11 cellular contexts compared by ENCODE assay signal in genomic region chr1:204089044-204089751, GRCh38. TPM values are rescaled to one million over a fixed set of nuclear protein-coding genes. Genes with fewer than 3 reads are reported as not detected.
DNase-seq lines count a peak whose midpoint lies in the region; ATAC-seq and TF ChIP-seq lines count a peak whose summit lies in the region.
"Had no signal": no experiment of that assay in that cellular context is flagged by ENCODE, and none has a peak within 500 bp of the region (broad histone marks: within the 10 kb centered on the region; RNA-seq: fewer than 3 reads in every experiment).

No MANE protein-coding gene starts in this region.

- H4K20me1 ChIP-seq in H9 (ENCODE audit: control insufficient read depth, insufficient read depth, insufficient read length): peaks cover 4% of the 10 kb centered on the region

- no peak overlapping the region for H3K14ac ChIP-seq in H9 (ENCODE audit: insufficient read depth, low read length)

- DNase-seq in H9: no peak
- DNase-seq in right lobe of liver: no peak
- DNase-seq in DMS 273 treated with DMSO at 0.1 percent for 48 hours (lab: John Stamatoyannopoulos, UW): no peak
- DNase-seq in NCI-H1694 treated with DMSO at 0.1 percent for 48 hours (lab: John Stamatoyannopoulos, UW): no peak
- DNase-seq in GM19240 (ENCODE audit: insufficient read length, low spot score): no peak
- no peak for DNase-seq in AG08396 (ENCODE audit: low spot score)
- DNase-seq: activated T-cell treated with anti-CD3 and anti-CD28 coated beads, Interleukin-2, amount 50 U/mL, for 4 hours; DND-41; NCI-H1694 had no signal

- no CpG with 5 or more reads among the region's 15 CpGs for WGBS in H9 (ENCODE audit: extremely low coverage, insufficient read length, low lambda C conversion rate)
- WGBS in right lobe of liver (ENCODE audit: insufficient coverage, low coverage, low lambda C conversion rate, missing lambda C conversion rate): 56% methylated on average over 8 of the region's 15 CpGs

- peaks cover 5 to 9% (median 8%) of the 10 kb centered on the region in 3 experiments; a peak in 6 of 7 replicates for H3K36me3 Mint-ChIP-seq in H9 (ENCODE audit: insufficient read depth in 1 of 3, low read depth in 3 of 3)

- H3K23me2 ChIP-seq in H9 (ENCODE audit: insufficient read length, low read depth, low read length, poor library complexity, severe bottlenecking): no peaks in the 10 kb centered on the region

- TF ChIP-seq CTCF in H9 (conservative IDR thresholded peaks at IDR 0.05) (0 out of 3 replicates have a peak, but pooled peaks have one; percentile 10), right lobe of liver (IDR thresholded peaks at IDR 0.05) (no peak)

- peak overlapping the region in 1 of 2 experiments; percentile 61; a peak in 2 of 5 replicates for H3K4me3 Mint-ChIP-seq in H9
- H3K4me3 Mint-ChIP-seq: activated T-cell treated with anti-CD3 and anti-CD28 coated beads, Interleukin-2, amount 50 U/mL, for 4 hours had no signal

- no peaks in the 10 kb centered on the region; the same call in 1 of the 2 replicates for H3K27me3 Mint-ChIP-seq in H9 (ENCODE audit: low read depth)

- H3K79me1 ChIP-seq in H9 (ENCODE audit: insufficient read depth, low read depth, low read length, poor library complexity, severe bottlenecking): no peaks in the 10 kb centered on the region

- H2BK20ac ChIP-seq in H9 (ENCODE audit: low read depth, low read length, poor library complexity, severe bottlenecking): no peak overlapping the region

- H2BK12ac ChIP-seq in H9 (ENCODE audit: insufficient read length, low read depth, low read length): no peak overlapping the region

- TF ChIP-seq POLR2A in right lobe of liver (IDR thresholded peaks at IDR 0.05): no peak

- H3K4me3 ChIP-seq in duodenal mucosa (ENCODE audit: low read depth in 1 of 2, low read length in 2 of 2): no peak overlapping the region
- no peak overlapping the region for H3K4me3 ChIP-seq in right lobe of liver
- H3K4me3 ChIP-seq in skeletal muscle tissue (ENCODE audit: low read length in 3 of 3): peak overlapping the region; percentile 33 to 58 (median 54)

- H3K79me2 ChIP-seq in H9 (ENCODE audit: insufficient read depth, low read length): peaks cover 79% of the 10 kb centered on the region

- H3K9me3 ChIP-seq in H9 (ENCODE audit: control insufficient read depth, low read depth, low read length) (no peaks in the 10 kb centered on the region), duodenal mucosa (ENCODE audit: control insufficient read depth in 1 of 2, low read length in 2 of 2) (no peaks in the 10 kb centered on the region), right lobe of liver (no peaks in the 10 kb centered on the region), skeletal muscle tissue (ENCODE audit: control insufficient read depth in 3 of 3, low read length in 3 of 3) (no peaks in the 10 kb centered on the region)

- no peak overlapping the region for H4K5ac ChIP-seq in H9 (ENCODE audit: insufficient read length, low read depth, low read length)

- H3K27ac ChIP-seq in H9 (ENCODE audit: insufficient read length, low read depth, low read length) (no peak overlapping the region), duodenal mucosa (ENCODE audit: low read depth, low read length) (peak overlapping the region; percentile 52), right lobe of liver (peak overlapping the region; percentile 3 to 72 (median 43)), skeletal muscle tissue (ENCODE audit: low read depth, low read length) (peak overlapping the region; percentile 81)

- H3K4me2 ChIP-seq in H9 (ENCODE audit: insufficient read depth, insufficient read length, low read length): no peak overlapping the region

- H3K4ac ChIP-seq in H9 (ENCODE audit: low read depth, low read length): no peak overlapping the region

- no peaks in the 10 kb centered on the region for H3K27me3 ChIP-seq in H9 (ENCODE audit: insufficient read depth, low read length)
- no peaks in the 10 kb centered on the region for H3K27me3 ChIP-seq in duodenal mucosa (ENCODE audit: control insufficient read depth in 1 of 2, insufficient read depth in 2 of 2, low read length in 2 of 2)
- no peaks in the 10 kb centered on the region for H3K27me3 ChIP-seq in right lobe of liver
- no peaks in the 10 kb centered on the region for H3K27me3 ChIP-seq in skeletal muscle tissue (ENCODE audit: control insufficient read depth in 3 of 3, insufficient read depth in 3 of 3, low read length in 3 of 3)

- H3K4me1 ChIP-seq in H9 (ENCODE audit: insufficient read depth, low read length) (peaks cover 42% of the 10 kb centered on the region), duodenal mucosa (ENCODE audit: control insufficient read depth in 1 of 2, insufficient read depth in 2 of 2, low read length in 2 of 2) (peaks cover 34 to 50% of the 10 kb centered on the region in 2 donors), right lobe of liver (peaks cover 0 to 56% (median 26%) of the 10 kb centered on the region in 4 donors), skeletal muscle tissue (ENCODE audit: control insufficient read depth in 3 of 3, insufficient read depth in 3 of 3, low read length in 3 of 3) (peaks cover 61 to 68% (median 66%) of the 10 kb centered on the region in 3 donors)

- H3K9ac ChIP-seq in H9 (ENCODE audit: extremely low read depth, insufficient read length, low read length): no peak overlapping the region
- H3K9ac ChIP-seq in duodenal mucosa (ENCODE audit: low read depth in 1 of 2, low read length in 2 of 2): no peak overlapping the region
- peak overlapping the region; percentile 57 to 74 (median 58) for H3K9ac ChIP-seq in skeletal muscle tissue (ENCODE audit: low read depth in 1 of 3, low read length in 3 of 3)

- H3K18ac ChIP-seq in H9 (ENCODE audit: insufficient read length, low read depth, low read length): no peak overlapping the region

- no peak overlapping the region for H2AK5ac ChIP-seq in H9 (ENCODE audit: insufficient read length, low read length)

- ATAC-seq in right lobe of liver: peak in 1 of 4 donors; percentile 23
- ATAC-seq: activated T-cell treated with anti-CD3 and anti-CD28 coated beads, Interleukin-2, amount 50 U/mL, for 4 hours had no signal

- H2BK15ac ChIP-seq in H9 (ENCODE audit: low read depth, low read length): no peak overlapping the region

- H3K4me1 Mint-ChIP-seq in H9: peaks cover 85 to 93% of the 10 kb centered on the region in 2 experiments

- H3K56ac ChIP-seq in H9 (ENCODE audit: insufficient read length, low read depth, low read length): no peak overlapping the region

- no peaks in the 10 kb centered on the region for H3K9me3 Mint-ChIP-seq in H9
- H3K9me3 Mint-ChIP-seq: activated T-cell treated with anti-CD3 and anti-CD28 coated beads, Interleukin-2, amount 50 U/mL, for 4 hours had no signal

- intact Hi-C loops in right lobe of liver (cut with DNase I): no loop called here

- H4K8ac ChIP-seq in H9 (replicated peaks; ENCODE audit: insufficient read length, low read depth, low read length): no peak overlapping the region

- H2AFZ ChIP-seq in H9 (ENCODE audit: low read length): no peak overlapping the region

- no peak overlapping the region for H2BK120ac ChIP-seq in H9 (ENCODE audit: low read depth, low read length, poor library complexity, severe bottlenecking)

- H2BK5ac ChIP-seq in H9 (ENCODE audit: insufficient read length, low read length): no peak overlapping the region

- peak overlapping the region; percentile 61 to 88 (median 75) for H3K27ac Mint-ChIP-seq in H9

- no peak overlapping the region for H4K91ac ChIP-seq in H9 (ENCODE audit: insufficient read length, low read depth, low read length)

- H3K23ac ChIP-seq in H9 (ENCODE audit: insufficient read length, low read depth, low read length): no peak overlapping the region

- no peaks in the 10 kb centered on the region for H3K36me3 ChIP-seq in duodenal mucosa (ENCODE audit: control insufficient read depth in 1 of 2, insufficient read depth in 2 of 2, low read length in 2 of 2)
- no peaks in the 10 kb centered on the region for H3K36me3 ChIP-seq in right lobe of liver
- H3K36me3 ChIP-seq in skeletal muscle tissue (ENCODE audit: control insufficient read depth in 3 of 3, insufficient read depth in 3 of 3, low read length in 3 of 3): no peaks in the 10 kb centered on the region

- H3T11ph ChIP-seq in H9 (ENCODE audit: low read length): no peak overlapping the region

RNA-seq across cellular contexts. Expression of gene SOX13, which starts 16.3 kb away (rescaled TPM):
- total RNA-seq in H9 (2021) (120 TPM in 2 replicates), right lobe of liver (10 to 100 TPM; 12.5 to 29.1 (median 17.1) TPM), skeletal muscle tissue (4.7 TPM)

Comparison
In these comparisons a context has a peak if more than half of its experiments do, and no peak if none do; other contexts are left out.
1. H3K9ac ChIP-seq: peak in skeletal muscle tissue (3 of 3); none in H9 (single experiment) and duodenal mucosa (0 of 2).
2. H3K4me3 ChIP-seq: peak in skeletal muscle tissue (3 of 3); none in duodenal mucosa (0 of 2) and right lobe of liver (0 of 3).